ENCODE assay signal across 1 cellular context in the genomic region with DNA sequence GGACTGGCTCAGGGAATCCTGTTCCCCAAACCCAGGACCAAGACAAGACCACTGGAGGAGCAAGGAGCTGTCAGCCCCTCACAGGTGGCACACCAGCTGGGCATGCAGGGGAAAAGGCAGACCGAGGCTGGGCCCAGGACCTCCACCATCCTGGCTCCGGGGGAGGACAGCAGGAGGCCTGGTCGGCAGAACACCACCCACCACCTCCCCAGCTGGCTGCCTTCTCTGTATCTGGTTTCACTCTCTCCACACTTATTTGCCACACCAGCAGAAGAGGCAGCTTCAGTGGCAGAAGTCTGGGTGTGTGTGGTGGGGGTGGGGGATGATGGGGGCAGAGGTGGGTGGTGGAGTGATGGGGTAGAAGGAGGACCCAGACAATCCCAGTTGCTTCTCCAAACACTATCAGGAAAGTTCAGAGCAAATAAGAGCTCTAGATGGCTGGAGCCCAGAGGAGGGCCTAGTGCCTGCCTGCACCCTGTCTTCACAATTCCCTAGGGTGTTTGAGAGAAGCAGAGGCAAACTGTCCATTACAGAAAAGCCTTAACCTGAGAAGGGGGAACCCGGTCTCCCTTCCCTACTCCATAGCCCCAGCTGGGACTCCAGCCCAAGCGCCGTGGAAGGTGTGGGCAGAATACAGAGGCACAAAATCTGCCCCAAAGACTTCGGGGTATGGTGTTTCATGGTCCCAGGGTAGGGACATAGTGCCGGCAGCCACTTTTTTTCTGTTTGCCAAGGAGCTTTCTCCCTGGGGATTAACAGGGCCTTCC.
TF ChIP-seq lines count a peak whose summit lies in the region.

No MANE protein-coding gene starts in this region.

TF ChIP-seq in HEK293, 187 proteins besides CTCF, POLR2A, EP300 and RAD21 (continued from another document):
- TF ChIP-seq, protein P1, sequence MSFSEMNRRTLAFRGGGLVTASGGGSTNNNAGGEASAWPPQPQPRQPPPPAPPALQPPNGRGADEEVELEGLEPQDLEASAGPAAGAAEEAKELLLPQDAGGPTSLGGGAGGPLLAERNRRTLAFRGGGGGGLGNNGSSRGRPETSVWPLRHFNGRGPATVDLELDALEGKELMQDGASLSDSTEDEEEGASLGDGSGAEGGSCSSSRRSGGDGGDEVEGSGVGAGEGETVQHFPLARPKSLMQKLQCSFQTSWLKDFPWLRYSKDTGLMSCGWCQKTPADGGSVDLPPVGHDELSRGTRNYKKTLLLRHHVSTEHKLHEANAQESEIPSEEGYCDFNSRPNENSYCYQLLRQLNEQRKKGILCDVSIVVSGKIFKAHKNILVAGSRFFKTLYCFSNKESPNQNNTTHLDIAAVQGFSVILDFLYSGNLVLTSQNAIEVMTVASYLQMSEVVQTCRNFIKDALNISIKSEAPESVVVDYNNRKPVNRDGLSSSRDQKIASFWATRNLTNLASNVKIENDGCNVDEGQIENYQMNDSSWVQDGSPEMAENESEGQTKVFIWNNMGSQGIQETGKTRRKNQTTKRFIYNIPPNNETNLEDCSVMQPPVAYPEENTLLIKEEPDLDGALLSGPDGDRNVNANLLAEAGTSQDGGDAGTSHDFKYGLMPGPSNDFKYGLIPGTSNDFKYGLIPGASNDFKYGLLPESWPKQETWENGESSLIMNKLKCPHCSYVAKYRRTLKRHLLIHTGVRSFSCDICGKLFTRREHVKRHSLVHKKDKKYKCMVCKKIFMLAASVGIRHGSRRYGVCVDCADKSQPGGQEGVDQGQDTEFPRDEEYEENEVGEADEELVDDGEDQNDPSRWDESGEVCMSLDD (tag by site-specific recombination; IDR thresholded peaks at IDR 0.05), result no peak
- no peak for TF ChIP-seq ZNF623 (tag by site-specific recombination; IDR thresholded peaks at IDR 0.05)
- TF ChIP-seq ZNF777 (tag by site-specific recombination; IDR thresholded peaks at IDR 0.05; ENCODE audit: borderline replicate concordance), result no peak
- peak; percentile 16; the same call in 1 of the 2 replicates for TF ChIP-seq ZNF600 (tag by site-specific recombination; IDR thresholded peaks at IDR 0.05)
- TF ChIP-seq ZNF776 (tag by site-specific recombination; IDR thresholded peaks at IDR 0.05; ENCODE audit: borderline replicate concordance), result no peak
- no peak for TF ChIP-seq ZNF133 (tag by site-specific recombination; IDR thresholded peaks at IDR 0.05)
- TF ChIP-seq ZNF366 (tag by site-specific recombination; conservative IDR thresholded peaks at IDR 0.05), result no peak
- TF ChIP-seq ZNF423 (tag by site-specific recombination; IDR thresholded peaks at IDR 0.05), result no peak
- TF ChIP-seq ZNF501 (tag by site-specific recombination; IDR thresholded peaks at IDR 0.05), result no peak
